Comparison of ENCODE assay signal across 8 cellular contexts in genomic region chr15:79923515-79924169, GRCh38. TPM values are rescaled to one million over a fixed set of nuclear protein-coding genes. Genes with fewer than 3 reads are reported as not detected.
DNase-seq lines count a peak whose midpoint lies in the region; TF ChIP-seq lines count a peak whose summit lies in the region.

No MANE protein-coding gene starts in this region.

- no peak for TF ChIP-seq CTCF in GM20000 (IDR thresholded peaks at IDR 0.05; ENCODE audit: extremely low read depth, missing control alignments)

- DNase-seq in COLO668 (lab: John Stamatoyannopoulos, UW; ENCODE audit: unreplicated experiment): peak; percentile 98
- peak; percentile 100 for DNase-seq in GM20000 (ENCODE audit: low spot score)
- peak; percentile 81 for DNase-seq in HS-5 (ENCODE audit: low read depth)
- peak; percentile 83 for DNase-seq in NK-92 (lab: John Stamatoyannopoulos, UW; ENCODE audit: unreplicated experiment)
- peak; percentile 100 for DNase-seq in activated CD8-positive, alpha-beta memory T cell treated with anti-CD3 and anti-CD28 coated beads for 24 hours
- DNase-seq in effector CD8-positive, alpha-beta T cell (lab: John Stamatoyannopoulos, UW): peak; percentile 96
- DNase-seq in lung microvascular endothelial cell (ENCODE audit: low read depth in 2 of 2): peak; percentile 93 to 94
- DNase-seq in stimulated activated CD4-positive, alpha-beta T cell treated with anti-CD3 and anti-CD28 coated beads, TNF-alpha, amount 100 ng/mL, for 4 hours (ENCODE audit: low read depth in 3 of 3): peak; percentile 96 to 99 (median 98)

RNA-seq across cellular contexts. Expression of gene MTHFS, which starts 26.8 kb away (rescaled TPM):
- 13.9 and 16.1 TPM in 2 replicates for total RNA-seq in lung microvascular endothelial cell

RNA-seq across cellular contexts. Expression of gene BCL2A1, which starts 47.4 kb away (rescaled TPM):
- 0.44 TPM in 1 of 2 replicates, not detected in the other for total RNA-seq in lung microvascular endothelial cell

Comparison
In these comparisons a context has a peak if more than half of its experiments do, and no peak if none do; other contexts are left out.
1. Peak in every context shown above with its lines: DNase-seq.